In genomic region chr15:83365370-83365938, GRCh38 we compare ENCODE assay signal across 7 cellular contexts.
DNase-seq lines count a peak whose midpoint lies in the region; ATAC-seq and TF ChIP-seq lines count a peak whose summit lies in the region.

No MANE protein-coding gene starts in this region.

- no peak for ATAC-seq in GM18505 (IDR thresholded peaks at IDR 0.05; ENCODE audit: unreplicated experiment)

- intact Hi-C loops in transverse colon (cut with DNase I; ENCODE audit: low total_unique reads): no loop called here

- H3K4me3 ChIP-seq in HAP-1: peak overlapping the region; percentile 12
- H3K4me3 ChIP-seq in SK-N-MC: peak overlapping the region; percentile 71
- H3K4me3 ChIP-seq in mesodermal cell (ENCODE audit: extremely low read depth, insufficient read depth, low read length, poor library complexity, severe bottlenecking): peak overlapping the region; percentile 26
- H3K4me3 ChIP-seq in transverse colon: peak overlapping the region in 3 of 4 donors; percentile 4 to 40 (median 17)

- H3K36me3 ChIP-seq in HAP-1 (replicated peaks): no peaks in the 10 kb centered on the region
- no peaks in the 10 kb centered on the region for H3K36me3 ChIP-seq in SK-N-MC (ENCODE audit: insufficient read depth, low read length)
- H3K36me3 ChIP-seq in mesodermal cell (ENCODE audit: control insufficient read depth, insufficient read depth, low read length): no peaks in the 10 kb centered on the region
- no peaks in the 10 kb centered on the region for H3K36me3 ChIP-seq in transverse colon

- no peaks in the 10 kb centered on the region for H3K9me3 ChIP-seq in HAP-1
- H3K9me3 ChIP-seq in SK-N-MC (ENCODE audit: low read depth, low read length): peaks cover 4% of the 10 kb centered on the region; the same call in 1 of the 2 replicates
- no peaks in the 10 kb centered on the region for H3K9me3 ChIP-seq in mesodermal cell (ENCODE audit: control insufficient read depth, low read length)
- no peaks in the 10 kb centered on the region for H3K9me3 ChIP-seq in transverse colon

- peak overlapping the region; percentile 29; the same call in 1 of the 2 replicates for H3K27ac ChIP-seq in SK-N-MC
- peak overlapping the region; percentile 7 for H3K27ac ChIP-seq in mesodermal cell (ENCODE audit: low read depth, low read length, severe bottlenecking)
- H3K27ac ChIP-seq in transverse colon: no peak overlapping the region

- no peak for TF ChIP-seq EP300 in transverse colon (IDR thresholded peaks at IDR 0.05; ENCODE audit: low read depth)

- no peak for TF ChIP-seq POLR2A in transverse colon (IDR thresholded peaks at IDR 0.05)
- no peak for TF ChIP-seq POLR2A in GM18505 (IDR thresholded peaks at IDR 0.05; ENCODE audit: borderline replicate concordance, extremely low read depth, insufficient read depth, insufficient read length)

- H3K4me1 Mint-ChIP-seq in endothelial cell (ENCODE audit: unreplicated experiment): no peaks in the 10 kb centered on the region

- peaks cover 33% of the 10 kb centered on the region for H3K27me3 ChIP-seq in HAP-1 (ENCODE audit: low read depth)
- H3K27me3 ChIP-seq in transverse colon: peaks cover 40% of the 10 kb centered on the region

- no peaks in the 10 kb centered on the region for H3K36me3 Mint-ChIP-seq in endothelial cell (ENCODE audit: low read depth, unreplicated experiment)

- H3K4me3 Mint-ChIP-seq in endothelial cell (ENCODE audit: unreplicated experiment): peak overlapping the region; percentile 84

- H3K27me3 Mint-ChIP-seq in endothelial cell (ENCODE audit: unreplicated experiment): peaks cover 2% of the 10 kb centered on the region

- in situ Hi-C loops in HAP-1 (cut with MboI; ENCODE audit: low sequenced_read_pairs): no loop called here
- in situ Hi-C loops in transverse colon (cut with MboI; ENCODE audit: low pct_ligation_motif_present in 1 of 4, low pct_unique_long_range_greater_than_20kb in 1 of 4, low sequenced_read_pairs in 3 of 4): no loop called here

- DNase-seq in HAP-1 (ENCODE audit: low spot score in 2 of 2) (peak; percentile 25 to 72), SK-N-MC (ENCODE audit: low read depth, low spot score) (no peak), endothelial cell (ENCODE audit: low spot score) (peak; percentile 54), transverse colon (peak; percentile 9), NCI-H146 (lab: John Stamatoyannopoulos, UW) (no peak)

- H3K9me3 Mint-ChIP-seq in endothelial cell (ENCODE audit: unreplicated experiment): no peaks in the 10 kb centered on the region

- H3K9ac ChIP-seq in SK-N-MC (ENCODE audit: insufficient read length): peak overlapping the region; percentile 1

- WGBS in mesodermal cell (ENCODE audit: insufficient coverage in 2 of 2), 2 experiments: 3 to 5% methylated on average over 26 to 27 of the region's 27 CpGs
- 4 to 7% methylated on average over 3 to 27 of the region's 27 CpGs for WGBS in transverse colon (ENCODE audit: low coverage in 1 of 2), 2 donors

- TF ChIP-seq CTCF in endothelial cell (IDR thresholded peaks at IDR 0.05; ENCODE audit: unreplicated experiment): no peak
- TF ChIP-seq CTCF in transverse colon (IDR thresholded peaks at IDR 0.05): no peak

- no peaks in the 10 kb centered on the region; the same call in 1 of the 2 replicates for H3K4me1 ChIP-seq in HAP-1
- H3K4me1 ChIP-seq in mesodermal cell (ENCODE audit: control insufficient read depth, insufficient read depth, low read length, poor library complexity, severe bottlenecking): no peaks in the 10 kb centered on the region
- peaks cover 0 to 4% (median 2%) of the 10 kb centered on the region in 4 donors for H3K4me1 ChIP-seq in transverse colon

- no peak overlapping the region for H3K27ac Mint-ChIP-seq in endothelial cell (ENCODE audit: unreplicated experiment)

Comparison
In these comparisons a context has a peak if more than half of its experiments do, and no peak if none do; other contexts are left out.
1. DNase-seq: peak in HAP-1 (2 of 2), endothelial cell (single experiment) and transverse colon (single experiment); none in SK-N-MC (single experiment) and NCI-H146 (single experiment).
2. H3K4me3 ChIP-seq: peak in every context shown above with its lines; median percentile 71 in SK-N-MC; 26 in mesodermal cell; 17 in transverse colon; 12 in HAP-1.
3. H3K27ac ChIP-seq: peak in SK-N-MC (single experiment) and mesodermal cell (single experiment); none in transverse colon (0 of 4).